14 cellular contexts compared by ENCODE assay signal in genomic region chr5:53360811-53361210, GRCh38.
A peak's percentile ranks its signal among the peaks of the same experiment; 100 is the strongest.
DNase-seq lines count a peak whose midpoint lies in the region; ATAC-seq and TF ChIP-seq lines count a peak whose summit lies in the region.
"Had no signal": no experiment of that assay in that cellular context is flagged by ENCODE, and none has a peak within 500 bp of the region (broad histone marks: within the 10 kb centered on the region; RNA-seq: fewer than 3 reads in every experiment).

No MANE protein-coding gene starts in this region.

- no peak overlapping the region for H3K23ac ChIP-seq in mesenchymal stem cell (ENCODE audit: low read length in 2 of 2)

- peak overlapping the region in 1 of 2 experiments; percentile 71 for H2BK12ac ChIP-seq in mesenchymal stem cell (ENCODE audit: low read length in 2 of 2)

- DNase-seq in COLO829 (ENCODE audit: low spot score): peak; percentile 52
- peak; percentile 78 for DNase-seq in NCI-H226
- DNase-seq in choroid plexus epithelial cell (ENCODE audit: low read depth): peak; percentile 91
- peak; percentile 81 for DNase-seq in mesenchymal stem cell
- no peak for DNase-seq in thyroid gland
- no peak for DNase-seq in HuH-7.5 (ENCODE audit: low spot score)
- no peak for DNase-seq in NK-92 treated with Interleukin-12 subunit alpha and Interleukin-12 subunit beta, amount 100 ng/mL, for 24 hours (lab: John Stamatoyannopoulos, UW)
- DNase-seq: activated CD4-positive, alpha-beta T cell treated with anti-CD3 and anti-CD28 coated beads, Interleukin-2, amount 50 U/mL, for 4 hours; activated naive CD4-positive, alpha-beta T cell treated with Interleukin-2 at 50 U/mL for 16 hours; stimulated activated naive CD4-positive, alpha-beta T cell had no signal

- H2AK5ac ChIP-seq in mesenchymal stem cell (ENCODE audit: low read length, severe bottlenecking): no peak overlapping the region

- H3K18ac ChIP-seq in mesenchymal stem cell (ENCODE audit: low read depth in 1 of 2, low read length in 2 of 2): no peak overlapping the region

- no peak overlapping the region for H3K4me3 ChIP-seq in choroid plexus epithelial cell (ENCODE audit: low read depth, low read length)
- no peak overlapping the region for H3K4me3 ChIP-seq in mesenchymal stem cell (ENCODE audit: insufficient read depth in 1 of 2, low read depth in 1 of 2, low read length in 2 of 2)
- no peak overlapping the region for H3K4me3 ChIP-seq in thyroid gland (replicated peaks in 1 of 3)
- H3K4me3 ChIP-seq: hepatocyte, prostate gland had no signal

- H3K4me1 ChIP-seq in mesenchymal stem cell (ENCODE audit: control insufficient read depth, insufficient read depth, low read depth, low read length) (peaks cover 1% of the 10 kb centered on the region), thyroid gland (peaks cover 0 to 6% of the 10 kb centered on the region in 2 donors)
- H3K4me1 ChIP-seq: prostate gland had no signal

- intact Hi-C loops in thyroid gland (cut with DNase I): no loop called here

- no peak for TF ChIP-seq CTCF in choroid plexus epithelial cell (conservative IDR thresholded peaks at IDR 0.05; ENCODE audit: low read depth, low read length)
- no peak for TF ChIP-seq CTCF in thyroid gland (IDR thresholded peaks at IDR 0.05)

- H3K36me3 ChIP-seq in mesenchymal stem cell (ENCODE audit: control insufficient read depth in 1 of 2, insufficient read depth in 2 of 2, low read depth in 1 of 2, low read length in 2 of 2) (no peaks in the 10 kb centered on the region), thyroid gland (no peaks in the 10 kb centered on the region)
- H3K36me3 ChIP-seq: prostate gland had no signal

- H3K27me3 ChIP-seq in mesenchymal stem cell (ENCODE audit: control insufficient read depth in 1 of 2, insufficient read depth in 1 of 2, low read length in 2 of 2) (no peaks in the 10 kb centered on the region), thyroid gland (no peaks in the 10 kb centered on the region)
- H3K27me3 ChIP-seq: hepatocyte had no signal

- no peaks in the 10 kb centered on the region for H3K9me3 ChIP-seq in mesenchymal stem cell (ENCODE audit: control insufficient read depth, low read length)
- H3K9me3 ChIP-seq in thyroid gland: no peaks in the 10 kb centered on the region
- H3K9me3 ChIP-seq: prostate gland had no signal

- no peak overlapping the region for H2BK120ac ChIP-seq in mesenchymal stem cell (ENCODE audit: low read depth, low read length)

- no peak for TF ChIP-seq POLR2A in thyroid gland (IDR thresholded peaks at IDR 0.05)

- H3K27ac ChIP-seq in mesenchymal stem cell (ENCODE audit: low read length, poor library complexity, severe bottlenecking) (peak overlapping the region; percentile 76), thyroid gland (peak overlapping the region in 1 of 3 donors; percentile 34)
- H3K27ac ChIP-seq: hepatocyte, prostate gland had no signal

- H2AFZ ChIP-seq in mesenchymal stem cell (ENCODE audit: low read depth, low read length): no peak overlapping the region
- H2AFZ ChIP-seq: hepatocyte had no signal

- H3K4ac ChIP-seq in mesenchymal stem cell (ENCODE audit: low read depth in 1 of 2, low read length in 2 of 2): no peak overlapping the region

- ATAC-seq in HG02884 (IDR thresholded peaks at IDR 0.05; ENCODE audit: unreplicated experiment): no peak
- ATAC-seq: HepG2 had no signal

- no peak overlapping the region for H3K4me2 ChIP-seq in mesenchymal stem cell (ENCODE audit: low read length, poor library complexity, severe bottlenecking)
- H3K4me2 ChIP-seq: hepatocyte had no signal

- H2BK15ac ChIP-seq in mesenchymal stem cell (ENCODE audit: low read depth, poor library complexity, severe bottlenecking): no peak overlapping the region

- no peak overlapping the region for H3K14ac ChIP-seq in mesenchymal stem cell (ENCODE audit: low read length in 2 of 2)

- H4K91ac ChIP-seq in mesenchymal stem cell (ENCODE audit: low read length): no peak overlapping the region

- no peak overlapping the region for H4K8ac ChIP-seq in mesenchymal stem cell (ENCODE audit: low read length)

- no peak overlapping the region for H2BK5ac ChIP-seq in mesenchymal stem cell (ENCODE audit: low read depth, low read length, poor library complexity, severe bottlenecking)

- H3K79me1 ChIP-seq in mesenchymal stem cell (replicated peaks; ENCODE audit: low read length, poor library complexity, severe bottlenecking): no peaks in the 10 kb centered on the region

- peak overlapping the region; percentile 77 for H3K9ac ChIP-seq in mesenchymal stem cell (ENCODE audit: low read length)

Comparison
In these comparisons a context has a peak if more than half of its experiments do, and no peak if none do; other contexts are left out.
1. DNase-seq: peak in COLO829 (single experiment), NCI-H226 (single experiment), choroid plexus epithelial cell (single experiment) and mesenchymal stem cell (single experiment); none in thyroid gland (0 of 2), HuH-7.5 (single experiment) and NK-92 treated with Interleukin-12 subunit alpha and Interleukin-12 subunit beta, amount 100 ng/mL, for 24 hours (single experiment).